Comparison of ENCODE assay signal across 22 cellular contexts in genomic region chr4:163988391-163988790, GRCh38.
"Had no signal": no experiment of that assay in that cellular context is flagged by ENCODE, and none has a peak within 500 bp of the region (broad histone marks: within the 10 kb centered on the region; RNA-seq: fewer than 3 reads in every experiment).

No MANE protein-coding gene starts in this region.

- H3K9me3 Mint-ChIP-seq: activated CD4-positive, alpha-beta memory T cell treated with anti-CD3 and anti-CD28 coated beads, Interleukin-2, amount 10 ng/mL, durations not matched to agents 7 days and 5 days; activated CD4-positive, alpha-beta T cell treated with anti-CD3 and anti-CD28 coated beads, Interleukin-2, amount 10 ng/mL, durations not matched to agents 7 days and 5 days; activated T-cell treated with anti-CD3 and anti-CD28 coated beads, Interleukin-2, amount 50 U/mL, for 4 hours; activated T-helper 17 cell treated with anti-CD3 and anti-CD28 coated beads, Interleukin-2, amount 50 U/mL, for 72 hours; mesothelial cell of epicardium; stimulated activated naive B cell treated with anti-CD40 and anti-IgM and Interleukin-4, amounts not matched to agents 10 μg/mL and 1 μg/mL and 100 μg/mL, for 72 hours; T-helper 1 cell treated with Interleukin-12 subunit alpha and Interleukin-12 subunit beta and Interleukin-4 antibody, amounts not matched to agents 30 μg/mL and 1 μg/mL, for 36 hours had no signal

- H3K79me2 ChIP-seq: hepatocyte had no signal

- H3K4me1 ChIP-seq: breast epithelium, suprapubic skin, tibial artery had no signal

- ATAC-seq: activated T-cell treated with anti-CD3 and anti-CD28 coated beads, Interleukin-2, amount 50 U/mL, for 4 hours; activated T-helper 17 cell treated with anti-CD3 and anti-CD28 coated beads, Interleukin-2, amount 50 U/mL, for 72 hours; left cardiac atrium; naive thymus-derived CD4-positive, alpha-beta T cell; right cardiac atrium; stimulated activated naive B cell treated with anti-CD40 and anti-IgM and Interleukin-4, amounts not matched to agents 10 μg/mL and 1 μg/mL and 100 μg/mL, for 72 hours had no signal

- DNase-seq: activated CD4-positive, alpha-beta memory T cell treated with anti-CD3 and anti-CD28 coated beads, Interleukin-2, amount 10 ng/mL, durations not matched to agents 7 days and 5 days; activated CD4-positive, alpha-beta T cell treated with anti-CD3 and anti-CD28 coated beads for 1 hour; activated CD4-positive, alpha-beta T cell treated with anti-CD3 and anti-CD28 coated beads, Interleukin-2, amount 10 ng/mL, durations not matched to agents 7 days and 5 days; activated gamma-delta T cell treated with Interleukin-2 at 50 U/mL for 16 hours; activated naive CD4-positive, alpha-beta T cell treated with anti-CD3 and anti-CD28 coated beads, Interleukin-2, amount 50 U/mL, for 16 hours; activated T-cell treated with anti-CD3 and anti-CD28 coated beads, Interleukin-2, amount 50 U/mL, for 4 hours; central memory CD4-positive, alpha-beta T cell; left cardiac atrium; naive thymus-derived CD4-positive, alpha-beta T cell; right cardiac atrium; stimulated activated CD4-positive, alpha-beta T cell treated with anti-CD3 and anti-CD28 coated beads, Interleukin-15, amount 100 ng/mL, for 24 hours; stimulated activated CD4-positive, alpha-beta T cell treated with anti-CD3 and anti-CD28 coated beads, Interleukin-2, amount 100 ng/mL, for 24 hours; stimulated activated naive B cell treated with anti-CD40 and anti-IgM and Interleukin-4, amounts not matched to agents 10 μg/mL and 1 μg/mL and 100 μg/mL, for 72 hours; T-helper 9 cell; tibial artery had no signal

- H3K4me1 Mint-ChIP-seq: activated CD4-positive, alpha-beta memory T cell treated with anti-CD3 and anti-CD28 coated beads, Interleukin-2, amount 10 ng/mL, durations not matched to agents 7 days and 5 days; activated CD4-positive, alpha-beta T cell treated with anti-CD3 and anti-CD28 coated beads, Interleukin-2, amount 10 ng/mL, durations not matched to agents 7 days and 5 days; activated T-helper 17 cell treated with anti-CD3 and anti-CD28 coated beads, Interleukin-2, amount 50 U/mL, for 72 hours; mesothelial cell of epicardium; naive thymus-derived CD4-positive, alpha-beta T cell; stimulated activated naive B cell treated with anti-CD40 and anti-IgM and Interleukin-4, amounts not matched to agents 10 μg/mL and 1 μg/mL and 100 μg/mL, for 72 hours had no signal

- H3K36me3 ChIP-seq: breast epithelium, suprapubic skin, tibial artery had no signal

- H3K27ac ChIP-seq: breast epithelium, epithelial cell of prostate, hepatocyte, suprapubic skin, tibial artery had no signal

- H3K27me3 Mint-ChIP-seq: activated CD4-positive, alpha-beta memory T cell treated with anti-CD3 and anti-CD28 coated beads, Interleukin-2, amount 10 ng/mL, durations not matched to agents 7 days and 5 days; activated CD4-positive, alpha-beta T cell treated with anti-CD3 and anti-CD28 coated beads, Interleukin-2, amount 10 ng/mL, durations not matched to agents 7 days and 5 days had no signal

- H3K4me3 ChIP-seq: breast epithelium, hepatocyte, suprapubic skin, tibial artery had no signal

- H3K9me3 ChIP-seq: breast epithelium, suprapubic skin, tibial artery had no signal

- H3K4me2 ChIP-seq: hepatocyte had no signal

- H3K27me3 ChIP-seq: breast epithelium, hepatocyte, suprapubic skin, tibial artery had no signal

- H3K27ac Mint-ChIP-seq: activated CD4-positive, alpha-beta memory T cell treated with anti-CD3 and anti-CD28 coated beads, Interleukin-2, amount 10 ng/mL, durations not matched to agents 7 days and 5 days; activated CD4-positive, alpha-beta T cell treated with anti-CD3 and anti-CD28 coated beads, Interleukin-2, amount 10 ng/mL, durations not matched to agents 7 days and 5 days; activated T-helper 17 cell treated with anti-CD3 and anti-CD28 coated beads, Interleukin-2, amount 50 U/mL, for 72 hours; mesothelial cell of epicardium; naive thymus-derived CD4-positive, alpha-beta T cell; stimulated activated naive B cell treated with anti-CD40 and anti-IgM and Interleukin-4, amounts not matched to agents 10 μg/mL and 1 μg/mL and 100 μg/mL, for 72 hours; T-helper 1 cell treated with Interleukin-12 subunit alpha and Interleukin-12 subunit beta and Interleukin-4 antibody, amounts not matched to agents 30 μg/mL and 1 μg/mL, for 36 hours had no signal

- H3K4me3 Mint-ChIP-seq: activated CD4-positive, alpha-beta memory T cell treated with anti-CD3 and anti-CD28 coated beads, Interleukin-2, amount 10 ng/mL, durations not matched to agents 7 days and 5 days; activated CD4-positive, alpha-beta T cell treated with anti-CD3 and anti-CD28 coated beads, Interleukin-2, amount 10 ng/mL, durations not matched to agents 7 days and 5 days; activated T-cell treated with anti-CD3 and anti-CD28 coated beads, Interleukin-2, amount 50 U/mL, for 4 hours; activated T-helper 17 cell treated with anti-CD3 and anti-CD28 coated beads, Interleukin-2, amount 50 U/mL, for 72 hours; mesothelial cell of epicardium; naive thymus-derived CD4-positive, alpha-beta T cell; stimulated activated naive B cell treated with anti-CD40 and anti-IgM and Interleukin-4, amounts not matched to agents 10 μg/mL and 1 μg/mL and 100 μg/mL, for 72 hours; T-helper 1 cell treated with Interleukin-12 subunit alpha and Interleukin-12 subunit beta and Interleukin-4 antibody, amounts not matched to agents 30 μg/mL and 1 μg/mL, for 36 hours had no signal

- H3K36me3 Mint-ChIP-seq: mesothelial cell of epicardium; naive thymus-derived CD4-positive, alpha-beta T cell; stimulated activated naive B cell treated with anti-CD40 and anti-IgM and Interleukin-4, amounts not matched to agents 10 μg/mL and 1 μg/mL and 100 μg/mL, for 72 hours had no signal
